Comparison of ENCODE assay signal across 11 cellular contexts in the genomic region with DNA sequence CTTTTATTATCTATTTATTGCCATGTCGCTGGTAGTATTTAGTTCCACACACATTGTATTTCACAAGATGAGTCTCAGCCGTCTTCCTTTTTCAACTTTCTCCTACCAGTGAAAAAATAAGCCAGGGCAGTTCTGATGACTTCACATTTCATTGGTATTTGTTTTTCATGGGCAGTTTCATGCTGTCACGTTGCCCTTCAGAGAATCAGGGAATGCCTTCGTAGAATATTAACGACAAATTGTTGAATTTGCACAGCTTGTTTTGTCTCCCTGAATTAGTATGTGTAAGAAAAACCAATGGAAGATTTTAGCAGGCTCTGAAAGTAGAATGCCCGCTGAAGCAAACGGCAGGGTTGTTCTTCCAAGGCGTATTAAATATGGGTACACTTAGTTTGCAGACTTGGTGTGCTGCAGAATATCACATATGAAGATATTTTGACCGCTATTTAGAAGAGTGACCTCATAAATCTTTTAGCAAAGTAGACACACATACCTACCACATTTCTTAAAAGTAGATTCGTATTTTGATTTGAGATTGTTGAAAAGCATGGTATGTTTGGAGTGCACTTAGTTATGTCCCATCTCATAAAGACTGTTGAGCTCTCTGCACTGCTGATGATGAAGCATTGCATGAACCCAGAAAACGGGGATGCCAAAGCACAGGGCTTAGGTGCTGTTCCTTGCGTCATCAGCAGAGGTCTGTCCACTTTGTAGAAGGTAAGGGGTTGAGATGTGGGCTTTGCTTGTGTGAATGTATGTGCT. TPM values are rescaled to one million over a fixed set of nuclear protein-coding genes. Genes with fewer than 3 reads are reported as not detected.
DNase-seq lines count a peak whose midpoint lies in the region; ATAC-seq, FAIRE-seq and TF ChIP-seq lines count a peak whose summit lies in the region.
"Had no signal": no experiment of that assay in that cellular context is flagged by ENCODE, and none has a peak within 500 bp of the region (broad histone marks: within the 10 kb centered on the region; RNA-seq: fewer than 3 reads in every experiment).

No MANE protein-coding gene starts in this region.

- in situ Hi-C loops in G401 (cut with HindIII; ENCODE audit: low sequenced_read_pairs): no loop called here
- in situ Hi-C loops in Panc1 (cut with HindIII; ENCODE audit: low pct_unique_long_range_greater_than_20kb, low sequenced_read_pairs): no loop called here

- DNase-seq in G401 (ENCODE audit: low spot score) (peak; percentile 55), Panc1 (ENCODE audit: low read depth, low spot score) (no peak), esophagus muscularis mucosa (ENCODE audit: extremely low spot score) (no peak), pancreas (no peak), A172 (ENCODE audit: low spot score) (no peak)
- DNase-seq: activated CD4-positive, alpha-beta T cell treated with anti-CD3 and anti-CD28 coated beads for 36 hours; effector CD8-positive, alpha-beta T cell; SHP77 treated with DMSO at 0.1 percent for 48 hours had no signal

- H3K9me3 ChIP-seq in Panc1 (ENCODE audit: control insufficient read depth, insufficient read depth, low read depth, low read length) (no peaks in the 10 kb centered on the region), esophagus muscularis mucosa (peaks cover 0 to 4% (median 0%) of the 10 kb centered on the region in 4 donors), pancreas (no peaks in the 10 kb centered on the region)

- 76% methylated on average over 12 of the region's 12 CpGs for WGBS in esophagus muscularis mucosa
- 19 to 23% methylated on average over 12 of the region's 12 CpGs for WGBS in pancreas, 2 donors

- no peak for ATAC-seq in Panc1
- no peak for ATAC-seq in pancreas
- no peak for ATAC-seq in GM21737 (IDR thresholded peaks at IDR 0.05; ENCODE audit: unreplicated experiment)
- ATAC-seq in GM21390 (IDR thresholded peaks at IDR 0.05; ENCODE audit: unreplicated experiment): no peak
- ATAC-seq in GM21825 (IDR thresholded peaks at IDR 0.05; ENCODE audit: unreplicated experiment): no peak
- ATAC-seq: activated CD4-positive, alpha-beta T cell treated with anti-CD3 and anti-CD28 coated beads for 36 hours had no signal

- POLR2A ChIA-PET in Panc1 (lab: Charles Lee): no interaction called here

- H3K36me3 ChIP-seq in Panc1 (ENCODE audit: control insufficient read depth, insufficient read depth, low read length) (no peaks in the 10 kb centered on the region; the same call in 1 of the 2 replicates), esophagus muscularis mucosa (no peaks in the 10 kb centered on the region), pancreas (no peaks in the 10 kb centered on the region)

- CTCF ChIA-PET in Panc1 (lab: Charles Lee): interaction anchor here (0.7 to 1.0 kb wide), 3 partner anchors 69 to 133 kb away, joined by 3 read pairs; no protein-coding TSS in a partner anchor

- TF ChIP-seq CTCF in Panc1 (IDR thresholded peaks at IDR 0.05) (0 out of 2 replicates have a peak, but pooled peaks have one; percentile 13), esophagus muscularis mucosa (IDR thresholded peaks at IDR 0.05) (no peak), pancreas (IDR thresholded peaks at IDR 0.05) (no peak)

- H3K27ac ChIP-seq in Panc1 (ENCODE audit: low read length): no peak overlapping the region
- peak overlapping the region; percentile 82 to 90 (median 87) for H3K27ac ChIP-seq in esophagus muscularis mucosa (replicated peaks in 1 of 4)
- peak overlapping the region; percentile 89 to 95 (median 94) for H3K27ac ChIP-seq in pancreas

- H3K4me1 ChIP-seq in Panc1 (ENCODE audit: control insufficient read depth, insufficient read depth, low read length) (peaks cover 4% of the 10 kb centered on the region), esophagus muscularis mucosa (peaks cover 4 to 46% (median 40%) of the 10 kb centered on the region in 4 donors), pancreas (peaks cover 15 to 25% (median 18%) of the 10 kb centered on the region in 3 donors)

- TF ChIP-seq EP300 in esophagus muscularis mucosa (IDR thresholded peaks at IDR 0.05): no peak

- no peak for TF ChIP-seq POLR2A in esophagus muscularis mucosa (IDR thresholded peaks at IDR 0.05; ENCODE audit: low read depth)

- H3K27me3 ChIP-seq in Panc1 (ENCODE audit: control insufficient read depth, insufficient read depth, low read length) (no peaks in the 10 kb centered on the region), esophagus muscularis mucosa (no peaks in the 10 kb centered on the region), pancreas (no peaks in the 10 kb centered on the region)

- FAIRE-seq in pancreas (lab: Jason Lieb, UNC): no peak

- H3K4me3 ChIP-seq in Panc1 (ENCODE audit: low read depth in 2 of 2, low read length in 2 of 2) (no peak overlapping the region), esophagus muscularis mucosa (peak overlapping the region in 3 of 4 donors; percentile 88 to 97 (median 96)), pancreas (peak overlapping the region in 2 of 4 donors; percentile 98 to 99)

- BruUV-seq in Panc1 (replicated peaks; lab: Mats Ljungman, UMichigan): no TSS peak

- intact Hi-C loops in Panc1 (cut with micrococcal nuclease; ENCODE audit: unreplicated experiment) (no loop called here), esophagus muscularis mucosa (cut with DNase I) (loop anchor here (5.0 to 10.0 kb wide), 3 partner anchors 130 to 422 kb away; partner anchors contain the start of gene NARS1), pancreas (cut with DNase I) (loop anchor here in 2 of 3 donors (5.0 to 10.0 kb wide), 2 partner anchors 35 to 78 kb away; no protein-coding TSS in a partner anchor)

RNA-seq across cellular contexts. Expression of gene NEDD4L, which starts 2.9 kb away (rescaled TPM):
- 0.37 TPM in 1 of 2 replicates, not detected in the other for total RNA-seq in G401 (2014; rRNA removed; shearing (Covaris generic))
- total RNA-seq in Panc1 (2021; ENCODE audit: unreplicated experiment) (42.9 TPM), esophagus muscularis mucosa (10 to 100 TPM; 22.7 to 39.9 (median 34.7) TPM), pancreas (100 to 1,000 TPM in 2 of 6 donors, 10 to 100 TPM in 4; 57.7 to 113 (median 72.3) TPM)
- polyA plus RNA-seq in Panc1 (2012; ENCODE audit: insufficient read length): 30.6 TPM
- 10 to 100 TPM; 45.0 to 67.5 TPM for polyA plus RNA-seq in pancreas
- 8.1 and 16.8 TPM in 2 replicates for total RNA-seq in A172 (2014; rRNA removed; shearing (Covaris generic))

Comparison
In these comparisons a context has a peak if more than half of its experiments do, and no peak if none do; other contexts are left out.
1. H3K4me3 ChIP-seq: peak in esophagus muscularis mucosa (3 of 4); none in Panc1 (0 of 2).